In the genomic region with DNA sequence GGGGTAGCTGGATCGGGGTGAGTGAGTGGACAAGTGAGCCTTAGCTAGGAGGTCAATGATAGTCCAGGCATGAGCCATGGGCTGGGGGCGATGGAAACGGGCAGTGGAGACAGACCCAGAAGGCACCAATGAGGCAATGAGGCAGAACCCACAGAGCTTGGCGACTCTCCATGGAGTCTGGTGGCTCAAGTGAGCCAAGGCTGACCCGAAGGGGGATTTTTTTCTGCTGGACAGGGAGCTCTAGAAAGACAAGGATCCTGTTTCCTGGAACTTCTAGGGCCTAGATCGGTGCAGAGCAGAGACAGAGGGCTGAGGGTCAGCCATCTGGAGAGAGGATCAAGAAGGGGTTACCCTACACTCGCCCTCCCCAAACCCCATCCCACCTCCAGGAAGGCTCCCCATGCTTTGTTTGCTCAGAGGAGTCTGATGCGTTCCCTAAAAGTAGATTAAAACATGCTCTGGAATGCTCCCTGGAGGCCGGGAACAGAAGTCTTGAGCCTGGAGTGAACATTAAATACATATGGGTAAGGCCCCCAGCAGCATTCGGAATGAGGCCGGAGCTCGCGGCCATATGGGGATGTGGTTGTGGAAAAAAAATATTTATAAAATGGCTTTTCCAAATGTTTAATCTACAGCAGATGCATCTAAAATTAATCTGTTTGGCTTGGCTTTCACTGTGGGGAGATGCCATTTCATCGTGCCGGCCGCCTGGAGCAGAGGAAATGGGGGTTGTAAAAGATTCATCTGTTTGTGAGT, we compare ENCODE assay signal across 20 cellular contexts.
DNase-seq lines count a peak whose midpoint lies in the region; ATAC-seq, FAIRE-seq and TF ChIP-seq lines count a peak whose summit lies in the region.
"Had no signal": no experiment of that assay in that cellular context is flagged by ENCODE, and none has a peak within 500 bp of the region (broad histone marks: within the 10 kb centered on the region; RNA-seq: fewer than 3 reads in every experiment).

No MANE protein-coding gene starts in this region.

- no peaks in the 10 kb centered on the region for H3K79me1 ChIP-seq in mesenchymal stem cell (replicated peaks; ENCODE audit: low read length, poor library complexity, severe bottlenecking)

- H2BK120ac ChIP-seq in mesenchymal stem cell (ENCODE audit: low read depth, low read length): no peak overlapping the region

- H3K4me1 Mint-ChIP-seq in stimulated activated effector memory CD8-positive, alpha-beta T cell treated with anti-CD3 and anti-CD28 coated beads, Interleukin-12 subunit alpha, Interleukin-12 subunit beta, amount 100 ng/mL, for 72 hours: no peaks in the 10 kb centered on the region
- H3K4me1 Mint-ChIP-seq: naive thymus-derived CD8-positive, alpha-beta T cell had no signal

- H2AK5ac ChIP-seq in mesenchymal stem cell (ENCODE audit: low read length, severe bottlenecking): no peak overlapping the region

- H2BK12ac ChIP-seq in mesenchymal stem cell (ENCODE audit: low read length in 2 of 2): no peak overlapping the region

- H4K91ac ChIP-seq in mesenchymal stem cell (ENCODE audit: low read length): no peak overlapping the region

- H3K9ac ChIP-seq in mesenchymal stem cell (ENCODE audit: low read length): peak overlapping the region; percentile 47

- no peak overlapping the region for H4K8ac ChIP-seq in mesenchymal stem cell (ENCODE audit: low read length)

- no peak overlapping the region for H3K4me2 ChIP-seq in mesenchymal stem cell (ENCODE audit: low read length, poor library complexity, severe bottlenecking)

- no peak overlapping the region for H2BK15ac ChIP-seq in mesenchymal stem cell (ENCODE audit: low read depth, poor library complexity, severe bottlenecking)

- no peak overlapping the region for H3K4ac ChIP-seq in mesenchymal stem cell (ENCODE audit: low read depth in 1 of 2, low read length in 2 of 2)

- no peak for ATAC-seq in stimulated activated effector memory CD8-positive, alpha-beta T cell treated with anti-CD3 and anti-CD28 coated beads, Interleukin-12 subunit alpha, Interleukin-12 subunit beta, amount 100 ng/mL, for 72 hours
- ATAC-seq: activated CD4-positive, CD25-positive, alpha-beta regulatory T cell treated with anti-CD3 and anti-CD28 coated beads, Interleukin-2, amount 50 U/mL, for 24 hours; left lung; naive thymus-derived CD8-positive, alpha-beta T cell had no signal

- no peak overlapping the region for H3K14ac ChIP-seq in mesenchymal stem cell (ENCODE audit: low read length in 2 of 2)

- H3K9me3 ChIP-seq in mesenchymal stem cell (ENCODE audit: control insufficient read depth, low read length) (no peaks in the 10 kb centered on the region), adrenal gland (replicated peaks in 1 of 3) (no peaks in the 10 kb centered on the region)
- H3K9me3 ChIP-seq: left lung, sigmoid colon had no signal

- H3K36me3 Mint-ChIP-seq in stimulated activated effector memory CD8-positive, alpha-beta T cell treated with anti-CD3 and anti-CD28 coated beads, Interleukin-12 subunit alpha, Interleukin-12 subunit beta, amount 100 ng/mL, for 72 hours: no peaks in the 10 kb centered on the region
- H3K36me3 Mint-ChIP-seq: naive thymus-derived CD8-positive, alpha-beta T cell had no signal

- H3K36me3 ChIP-seq in mesenchymal stem cell (ENCODE audit: control insufficient read depth in 1 of 2, insufficient read depth in 2 of 2, low read depth in 1 of 2, low read length in 2 of 2) (no peaks in the 10 kb centered on the region), adrenal gland (replicated peaks in 1 of 2) (no peaks in the 10 kb centered on the region)
- H3K36me3 ChIP-seq: left lung, sigmoid colon had no signal

- TF ChIP-seq POLR2A in adrenal gland (IDR thresholded peaks at IDR 0.05): no peak

- H3K27me3 ChIP-seq in mesenchymal stem cell (ENCODE audit: control insufficient read depth in 1 of 2, insufficient read depth in 1 of 2, low read length in 2 of 2): peaks cover 0 to 39% of the 10 kb centered on the region in 2 experiments
- H3K27me3 ChIP-seq in adrenal gland: no peaks in the 10 kb centered on the region
- H3K27me3 ChIP-seq: left lung, sigmoid colon had no signal

- no peak overlapping the region for H3K18ac ChIP-seq in mesenchymal stem cell (ENCODE audit: low read depth in 1 of 2, low read length in 2 of 2)

- WGBS in mesenchymal stem cell: 70% methylated on average over 14 of the region's 16 CpGs
- whole genome bisulfite sequencing in adrenal gland, 4 donors: 72 to 79% (median 73%) methylated on average over 16 of the region's 16 CpGs

- peak; percentile 11 for TF ChIP-seq CTCF in AG09319 (IDR thresholded peaks at IDR 0.05; ENCODE audit: low read depth, low read length)
- no peak for TF ChIP-seq CTCF in choroid plexus epithelial cell (conservative IDR thresholded peaks at IDR 0.05; ENCODE audit: low read depth, low read length)
- TF ChIP-seq CTCF in adrenal gland (IDR thresholded peaks at IDR 0.05): no peak

- no peak overlapping the region for H2AFZ ChIP-seq in mesenchymal stem cell (ENCODE audit: low read depth, low read length)

- no peak overlapping the region for H3K27ac Mint-ChIP-seq in stimulated activated effector memory CD8-positive, alpha-beta T cell treated with anti-CD3 and anti-CD28 coated beads, Interleukin-12 subunit alpha, Interleukin-12 subunit beta, amount 100 ng/mL, for 72 hours
- H3K27ac Mint-ChIP-seq: naive thymus-derived CD8-positive, alpha-beta T cell had no signal

- H3K4me1 ChIP-seq in mesenchymal stem cell (ENCODE audit: control insufficient read depth, insufficient read depth, low read depth, low read length): no peaks in the 10 kb centered on the region
- no peaks in the 10 kb centered on the region for H3K4me1 ChIP-seq in adrenal gland (replicated peaks in 1 of 2)
- H3K4me1 ChIP-seq: left lung, sigmoid colon had no signal

- no peak overlapping the region for H3K4me3 Mint-ChIP-seq in stimulated activated effector memory CD8-positive, alpha-beta T cell treated with anti-CD3 and anti-CD28 coated beads, Interleukin-12 subunit alpha, Interleukin-12 subunit beta, amount 100 ng/mL, for 72 hours
- H3K4me3 Mint-ChIP-seq: naive thymus-derived CD8-positive, alpha-beta T cell had no signal

- H3K4me3 ChIP-seq in choroid plexus epithelial cell (ENCODE audit: low read depth, low read length): no peak overlapping the region
- H3K4me3 ChIP-seq in mesenchymal stem cell (ENCODE audit: insufficient read depth in 1 of 2, low read depth in 1 of 2, low read length in 2 of 2): peak overlapping the region in 1 of 2 experiments; percentile 29
- no peak overlapping the region for H3K4me3 ChIP-seq in adrenal gland
- H3K4me3 ChIP-seq: left lung, sigmoid colon had no signal

- no peaks in the 10 kb centered on the region for H3K9me3 Mint-ChIP-seq in stimulated activated effector memory CD8-positive, alpha-beta T cell treated with anti-CD3 and anti-CD28 coated beads, Interleukin-12 subunit alpha, Interleukin-12 subunit beta, amount 100 ng/mL, for 72 hours

- H3K27ac ChIP-seq in mesenchymal stem cell (ENCODE audit: low read length, poor library complexity, severe bottlenecking) (no peak overlapping the region), adrenal gland (no peak overlapping the region)
- H3K27ac ChIP-seq: left lung, sigmoid colon had no signal

- intact Hi-C loops in adrenal gland (cut with DNase I): no loop called here

- FAIRE-seq in HTR-8/SVneo (lab: Jason Lieb, UNC): peak; percentile 90
- FAIRE-seq: GM18507 had no signal

- H3K23ac ChIP-seq in mesenchymal stem cell (ENCODE audit: low read length in 2 of 2): no peak overlapping the region

- DNase-seq in AG09319 (ENCODE audit: extremely low read depth, low read depth) (peak; percentile 78), HTR-8/SVneo (ENCODE audit: insufficient read length, low spot score) (no peak), choroid plexus epithelial cell (ENCODE audit: low read depth) (peak; percentile 15), mesenchymal stem cell (no peak), adrenal gland (no peak), NOMO-1 (lab: John Stamatoyannopoulos, UW; ENCODE audit: unreplicated experiment in 2 of 2) (no peak), SKM-1 (lab: John Stamatoyannopoulos, UW; ENCODE audit: unreplicated experiment) (no peak)
- no peak for DNase-seq in stimulated activated effector memory CD8-positive, alpha-beta T cell treated with anti-CD3 and anti-CD28 coated beads, Interleukin-12 subunit alpha, Interleukin-12 subunit beta, amount 100 ng/mL, for 72 hours (ENCODE audit: low spot score in 2 of 2)
- DNase-seq: activated CD8-positive, alpha-beta memory T cell treated with anti-CD3 and anti-CD28 coated beads, Interleukin-2, amount 50 U/mL, for 48 hours; activated naive CD4-positive, alpha-beta T cell treated with anti-CD3 and anti-CD28 coated beads, Interleukin-2, amount 50 U/mL, for 16 hours; Calu3; cerebellar nuclear complex; left lung; naive thymus-derived CD8-positive, alpha-beta T cell; NCI-H774; sigmoid colon; T-helper 2 cell; trophoblast cell had no signal

- no peak overlapping the region for H2BK5ac ChIP-seq in mesenchymal stem cell (ENCODE audit: low read depth, low read length, poor library complexity, severe bottlenecking)

Comparison
In these comparisons a context has a peak if more than half of its experiments do, and no peak if none do; other contexts are left out.
1. DNase-seq: peak in AG09319 (single experiment) and choroid plexus epithelial cell (single experiment); none in HTR-8/SVneo (single experiment), mesenchymal stem cell (single experiment), adrenal gland (0 of 7), NOMO-1 (0 of 2), SKM-1 (single experiment) and stimulated activated effector memory CD8-positive, alpha-beta T cell treated with anti-CD3 and anti-CD28 coated beads, Interleukin-12 subunit alpha, Interleukin-12 subunit beta, amount 100 ng/mL, for 72 hours (0 of 2).